Comparison of ENCODE assay signal across 8 cellular contexts in genomic region chr10:72834183-72834825, GRCh38. TPM values are rescaled to one million over a fixed set of nuclear protein-coding genes. Genes with fewer than 3 reads are reported as not detected.
DNase-seq lines count a peak whose midpoint lies in the region; ATAC-seq and TF ChIP-seq lines count a peak whose summit lies in the region.

No MANE protein-coding gene starts in this region.

- no peaks in the 10 kb centered on the region for H3K27me3 Mint-ChIP-seq in naive thymus-derived CD8-positive, alpha-beta T cell

- H3K36me3 Mint-ChIP-seq in naive thymus-derived CD8-positive, alpha-beta T cell: peaks cover 0 to 10% (median 6%) of the 10 kb centered on the region in 3 donors

- CTCF ChIA-PET in AG04449 (lab: Yijun Ruan, JAX) (interaction anchor here (0.6 to 8.2 kb wide), 34 partner anchors 8 to 732 kb away, joined by 3 to 98 read pairs (median 4); partner anchors contain the start of genes MCU and MICU1), GM10248 (lab: Yijun Ruan, JAX) (interaction anchor here (0.6 to 5.5 kb wide), 22 partner anchors 9 to 785 kb away, joined by 3 to 103 read pairs (median 3); no protein-coding TSS in a partner anchor)

- DNase-seq in AG04449 (ENCODE audit: low read depth, low spot score) (peak; percentile 24), GM10248 (ENCODE audit: extremely low spot score) (peak; percentile 57), NCI-H2081 (lab: John Stamatoyannopoulos, UW) (peak; percentile 35 to 52), fibroblast of gingiva (ENCODE audit: low read depth) (peak; percentile 69)
- peak in 8 of 10 donors; percentile 4 to 57 (median 32) for DNase-seq in naive thymus-derived CD8-positive, alpha-beta T cell

- POLR2A ChIA-PET in AG04449 (lab: Yijun Ruan, JAX): interaction anchor here (1.0 kb wide), 1 partner anchor 208 kb away, joined by 3 read pairs; the partner anchor contains the start of gene MICU1
- POLR2A ChIA-PET in GM10248 (lab: Yijun Ruan, JAX): no interaction called here
- POLR2A ChIA-PET in naive thymus-derived CD8-positive, alpha-beta T cell (lab: Charles Lee): interaction anchor here (1.1 to 1.7 kb wide), 2 partner anchors 468 to 470 kb away, joined by 9 to 11 read pairs; no protein-coding TSS in a partner anchor

- peak; percentile 41 for TF ChIP-seq CTCF in AG04449 (IDR thresholded peaks at IDR 0.05; ENCODE audit: insufficient read depth, low read length, missing control alignments)
- peak; percentile 65 for TF ChIP-seq CTCF in GM10248 (IDR thresholded peaks at IDR 0.05; ENCODE audit: control extremely low read depth, extremely low read depth, low read depth, missing control alignments)
- peak; percentile 48 for TF ChIP-seq CTCF in WI38 (IDR thresholded peaks at IDR 0.05; ENCODE audit: low read depth, low read length)

- ATAC-seq in naive thymus-derived CD8-positive, alpha-beta T cell: peak; percentile 52 to 63
- ATAC-seq in HG03439 (IDR thresholded peaks at IDR 0.05; ENCODE audit: unreplicated experiment) (no peak), HG02642 (IDR thresholded peaks at IDR 0.05; ENCODE audit: poor library complexity, unreplicated experiment) (no peak)

- no peak overlapping the region for H3K4me3 Mint-ChIP-seq in naive thymus-derived CD8-positive, alpha-beta T cell

- H3K27ac Mint-ChIP-seq in naive thymus-derived CD8-positive, alpha-beta T cell: no peak overlapping the region

- no peaks in the 10 kb centered on the region for H3K9me3 Mint-ChIP-seq in naive thymus-derived CD8-positive, alpha-beta T cell

- no peak overlapping the region for H3K4me3 ChIP-seq in AG04449 (ENCODE audit: low read depth, low read length)
- no peak overlapping the region for H3K4me3 ChIP-seq in WI38 (ENCODE audit: low read depth, low read length)

- peaks cover 0 to 4% (median 0%) of the 10 kb centered on the region in 4 donors for H3K4me1 Mint-ChIP-seq in naive thymus-derived CD8-positive, alpha-beta T cell

RNA-seq across cellular contexts. Expression of gene OIT3, which starts 59.2 kb away (rescaled TPM):
- not detected for total RNA-seq in naive thymus-derived CD8-positive, alpha-beta T cell
- polyA plus RNA-seq in naive thymus-derived CD8-positive, alpha-beta T cell: not detected

Comparison
In these comparisons a context has a peak if more than half of its experiments do, and no peak if none do; other contexts are left out.
1. ATAC-seq: peak in naive thymus-derived CD8-positive, alpha-beta T cell (2 of 2); none in HG03439 (single experiment) and HG02642 (single experiment).
2. Peak in every context shown above with its lines, with median percentiles within 50 percentile points of each other: DNase-seq and CTCF ChIP-seq.